10 cellular contexts compared by ENCODE assay signal in genomic region chr4:147773261-147774184, GRCh38. TPM values are rescaled to one million over a fixed set of nuclear protein-coding genes. Genes with fewer than 3 reads are reported as not detected.
DNase-seq lines count a peak whose midpoint lies in the region; ATAC-seq, FAIRE-seq and TF ChIP-seq lines count a peak whose summit lies in the region.
"Had no signal": no experiment of that assay in that cellular context is flagged by ENCODE, and none has a peak within 500 bp of the region (broad histone marks: within the 10 kb centered on the region; RNA-seq: fewer than 3 reads in every experiment).

No MANE protein-coding gene starts in this region.

- H2AFZ ChIP-seq in OCI-LY7 (ENCODE audit: low read length) = no peak overlapping the region

- CTCF ChIA-PET in OCI-LY7 (lab: Charles Lee; ENCODE audit: unreplicated experiment) = no interaction called here

- BruUV-seq in OCI-LY7 (replicated peaks; lab: Mats Ljungman, UMichigan) = no TSS peak

- H3K79me2 ChIP-seq in OCI-LY7 (ENCODE audit: insufficient read depth, low read depth, low read length) = no peaks in the 10 kb centered on the region

- TF ChIP-seq POLR2A in heart left ventricle (IDR thresholded peaks at IDR 0.05) = no peak

- H3K9me3 ChIP-seq in heart left ventricle = no peaks in the 10 kb centered on the region
- H3K9me3 ChIP-seq in tibial artery = no peaks in the 10 kb centered on the region
- no peaks in the 10 kb centered on the region for H3K9me3 ChIP-seq in OCI-LY7 (ENCODE audit: low read length)

- H4K20me1 ChIP-seq in OCI-LY7 (ENCODE audit: insufficient read depth, low read length) = no peaks in the 10 kb centered on the region

- intact Hi-C loops in heart left ventricle (cut with DNase I) = loop anchor here in 4 of 10 donors (5.0 to 10.0 kb wide), 2 partner anchors 41 to 61 kb away; partner anchors contain the start of gene ARHGAP10 (in 3 of the 4)
- intact Hi-C loops in left ventricle myocardium superior (cut with micrococcal nuclease) = no loop called here
- intact Hi-C loops in tibial artery (cut with DNase I; ENCODE audit: low total_unique reads) = no loop called here
- intact Hi-C loops in OCI-LY7 (cut with micrococcal nuclease; ENCODE audit: unreplicated experiment) = no loop called here

- TF ChIP-seq CTCF in heart left ventricle (IDR thresholded peaks at IDR 0.05) (no peak), fibroblast of villous mesenchyme (IDR thresholded peaks at IDR 0.05; ENCODE audit: insufficient read depth, low read depth, low read length) (no peak), tibial artery (IDR thresholded peaks at IDR 0.05) (no peak), OCI-LY7 (conservative IDR thresholded peaks at IDR 0.05; ENCODE audit: low read length) (no peak)

- H3K27ac ChIP-seq in heart left ventricle (peak overlapping the region; percentile 9 to 85 (median 72)), tibial artery (peak overlapping the region; percentile 43 to 55), OCI-LY7 (ENCODE audit: low read depth, low read length, poor library complexity, severe bottlenecking) (no peak overlapping the region)

- 31 to 49% (median 37%) methylated on average over 3 of the region's 3 CpGs for WGBS in heart left ventricle, 4 donors

- H3K4me2 ChIP-seq in OCI-LY7 (ENCODE audit: low read length) = no peak overlapping the region

- H3K4me1 ChIP-seq in heart left ventricle (peaks cover 8 to 92% (median 60%) of the 10 kb centered on the region in 12 donors), tibial artery (peaks cover 0 to 99% (median 53%) of the 10 kb centered on the region in 4 donors), OCI-LY7 (ENCODE audit: insufficient read depth, low read length, poor library complexity, severe bottlenecking) (no peaks in the 10 kb centered on the region)

- ATAC-seq in heart left ventricle (no peak), left ventricle myocardium superior (no peak)
- ATAC-seq: stimulated activated naive CD8-positive, alpha-beta T cell treated with anti-CD3 and anti-CD28 coated beads, Interleukin-15, amount 100 ng/mL, for 72 hours had no signal

- peaks cover 0 to 8% (median 0%) of the 10 kb centered on the region in 9 donors for H3K36me3 ChIP-seq in heart left ventricle
- H3K36me3 ChIP-seq in tibial artery = no peaks in the 10 kb centered on the region
- H3K36me3 ChIP-seq in OCI-LY7 (ENCODE audit: insufficient read depth, low read length) = no peaks in the 10 kb centered on the region

- H3K4me3 ChIP-seq in heart left ventricle (no peak overlapping the region), fibroblast of villous mesenchyme (ENCODE audit: low read depth, low read length) (no peak overlapping the region), tibial artery (no peak overlapping the region), OCI-LY7 (ENCODE audit: low read depth, low read length, poor library complexity, severe bottlenecking) (no peak overlapping the region)

- FAIRE-seq in RCC 7860 (lab: Jason Lieb, UNC) = no peak

- POLR2A ChIA-PET in OCI-LY7 (lab: Charles Lee) = interaction anchor here (0.6 kb wide), 1 partner anchor 11 kb away, joined by 4 read pairs; no protein-coding TSS in a partner anchor

- DNase-seq in heart left ventricle (no peak), left ventricle myocardium superior (no peak), NCI-H69 (lab: John Stamatoyannopoulos, UW) (peak; percentile 65), fibroblast of villous mesenchyme (ENCODE audit: low read depth) (peak; percentile 62), tibial artery (no peak), OCI-LY7 (ENCODE audit: low spot score) (no peak), RCC 7860 (ENCODE audit: low spot score) (no peak), GM03348 (ENCODE audit: low spot score) (no peak)
- DNase-seq: erythroblast; stimulated activated naive CD8-positive, alpha-beta T cell treated with anti-CD3 and anti-CD28 coated beads, Interleukin-15, amount 100 ng/mL, for 72 hours had no signal

- no peaks in the 10 kb centered on the region for H3K27me3 ChIP-seq in heart left ventricle
- H3K27me3 ChIP-seq in tibial artery = no peaks in the 10 kb centered on the region

- H3K9me2 ChIP-seq in OCI-LY7 (ENCODE audit: insufficient read depth, low read length) = no peaks in the 10 kb centered on the region

RNA-seq across cellular contexts. Expression of gene ARHGAP10, which starts 41.6 kb away (rescaled TPM):
- total RNA-seq in heart left ventricle = 10 to 100 TPM; 30.6 to 64.2 (median 51.7) TPM
- 10 to 100 TPM; 39.8 to 73.7 TPM for polyA plus RNA-seq in heart left ventricle
- total RNA-seq in left ventricle myocardium superior = 69.2 TPM
- total RNA-seq in fibroblast of villous mesenchyme = 41.2 and 41.5 TPM in 2 replicates
- 0.23 TPM in 1 of 2 replicates, not detected in the other for total RNA-seq in OCI-LY7 (2014; rRNA removed; shearing (Covaris generic))
- 0.11 and 0.24 TPM in 2 replicates for total RNA-seq in OCI-LY7 (2022)

Comparison
In these comparisons a context has a peak if more than half of its experiments do, and no peak if none do; other contexts are left out.
1. DNase-seq: peak in NCI-H69 (single experiment) and fibroblast of villous mesenchyme (single experiment); none in heart left ventricle (0 of 5), left ventricle myocardium superior (single experiment), tibial artery (0 of 2), OCI-LY7 (single experiment), RCC 7860 (single experiment) and GM03348 (single experiment).
2. RNA of gene ARHGAP10, which starts 41.6 kb away (total RNA-seq): 69.2 TPM in left ventricle myocardium superior (single experiment), 30.6 to 64.2 TPM in heart left ventricle and 41.2 to 41.5 TPM in fibroblast of villous mesenchyme; 0.11 to 0.24 TPM in OCI-LY7; every median in the first group is over 10 times any median in the second.